ENCODE assay signal across 22 cellular contexts in the genomic region with DNA sequence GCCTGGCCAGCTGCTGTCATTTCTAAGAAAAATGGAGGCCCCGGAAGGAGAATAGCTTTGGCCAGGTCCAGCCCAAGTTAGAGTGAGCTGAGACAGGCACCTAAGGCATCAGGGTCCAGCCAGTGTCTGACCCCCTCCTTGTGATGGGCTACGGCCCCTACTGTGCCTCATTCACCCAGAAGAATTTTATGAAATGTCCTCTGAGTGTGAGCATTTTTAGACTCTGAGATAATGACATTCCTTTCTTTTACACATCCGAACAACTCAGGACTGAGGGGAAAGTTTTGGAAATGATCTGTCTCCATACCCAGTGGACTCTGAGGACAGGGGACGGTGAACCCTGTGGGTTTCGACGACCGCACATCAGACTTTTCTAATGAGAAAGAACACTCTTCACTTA. TPM values are rescaled to one million over a fixed set of nuclear protein-coding genes. Genes with fewer than 3 reads are reported as not detected.
"Had no signal": no experiment of that assay in that cellular context is flagged by ENCODE, and none has a peak within 500 bp of the region (broad histone marks: within the 10 kb centered on the region; RNA-seq: fewer than 3 reads in every experiment).

No MANE protein-coding gene starts in this region.

- H3K27me3 ChIP-seq: colonic mucosa, left lung, testis, tibial nerve, upper lobe of right lung had no signal

- H3K4me1 ChIP-seq: colonic mucosa, heart right ventricle, left lung, lower lobe of right lung, testis, tibial nerve, upper lobe of right lung had no signal

- H3K4me3 ChIP-seq: colonic mucosa, heart right ventricle, left lung, lower lobe of right lung, skin epidermis, testis, tibial nerve, upper lobe of right lung had no signal

- H3K9me3 ChIP-seq: colonic mucosa, heart right ventricle, left lung, lower lobe of right lung, testis, tibial nerve, upper lobe of right lung had no signal

- ATAC-seq: heart right ventricle; left lung; lower lobe of right lung; natural killer cell; sciatic nerve; stimulated activated naive B cell treated with anti-CD40 and anti-IgM and Interleukin-4, amounts not matched to agents 10 μg/mL and 1 μg/mL and 100 μg/mL, for 72 hours; stimulated activated naive CD8-positive, alpha-beta T cell treated with anti-CD3 and anti-CD28 coated beads, Interleukin-15, amount 100 ng/mL, for 72 hours; upper lobe of right lung had no signal

- DNase-seq: colonic mucosa; effector CD8-positive, alpha-beta T cell; heart right ventricle; islet precursor cell; left lung; lower lobe of right lung; natural killer cell; posterior cingulate gyrus; stimulated activated CD4-positive, alpha-beta T cell treated with anti-CD3 and anti-CD28 coated beads, Interleukin-2, amount 100 ng/mL, for 24 hours; stimulated activated CD4-positive, alpha-beta T cell treated with anti-CD3 and anti-CD28 coated beads, Interleukin-4, amount 100 ng/mL, for 4 hours; stimulated activated naive B cell treated with anti-CD40 and anti-IgM and Interleukin-4, amounts not matched to agents 10 μg/mL and 1 μg/mL and 100 μg/mL, for 72 hours; stimulated activated naive CD8-positive, alpha-beta T cell treated with anti-CD3 and anti-CD28 coated beads, Interleukin-15, amount 100 ng/mL, for 72 hours; testis; upper lobe of right lung had no signal

- H3K36me3 ChIP-seq: colonic mucosa, heart right ventricle, left lung, lower lobe of right lung, tibial nerve, upper lobe of right lung had no signal

- H3K27ac ChIP-seq: colonic mucosa, heart right ventricle, left lung, lower lobe of right lung, skin epidermis, testis, tibial nerve, upper lobe of right lung had no signal

RNA-seq across cellular contexts. Expression of a gene that starts 50.4 kb away (rescaled TPM):
- total RNA-seq: fibroblast of lung, mesothelial cell of epicardium, myocyte, osteocyte, pulmonary artery endothelial cell had no signal
